Comparison of ENCODE assay signal across 27 cellular contexts in genomic region chr7:137753067-137753466, GRCh38.
A peak's percentile ranks its signal among the peaks of the same experiment; 100 is the strongest.
DNase-seq lines count a peak whose midpoint lies in the region; ATAC-seq and TF ChIP-seq lines count a peak whose summit lies in the region.
"Had no signal": no experiment of that assay in that cellular context is flagged by ENCODE, and none has a peak within 500 bp of the region (broad histone marks: within the 10 kb centered on the region; RNA-seq: fewer than 3 reads in every experiment).

No MANE protein-coding gene starts in this region.

- H3K4me3 Mint-ChIP-seq in brain, result peak overlapping the region; percentile 32 to 82 (median 72)
- peak overlapping the region; percentile 21 for H3K4me3 Mint-ChIP-seq in type B pancreatic cell
- H3K4me3 Mint-ChIP-seq: activated CD4-positive, alpha-beta T cell treated with anti-CD3 and anti-CD28 coated beads, Interleukin-2, amount 10 ng/mL, durations not matched to agents 7 days and 5 days; activated T-cell treated with anti-CD3 and anti-CD28 coated beads, Interleukin-2, amount 50 U/mL, for 24 hours; CD8-positive, alpha-beta memory T cell had no signal

- H3K4me1 Mint-ChIP-seq in brain (peaks cover 52% of the 10 kb centered on the region), type B pancreatic cell (ENCODE audit: unreplicated experiment) (peaks cover 39% of the 10 kb centered on the region)
- H3K4me1 Mint-ChIP-seq: activated CD4-positive, alpha-beta T cell treated with anti-CD3 and anti-CD28 coated beads, Interleukin-2, amount 10 ng/mL, durations not matched to agents 7 days and 5 days; CD8-positive, alpha-beta memory T cell had no signal

- H3K4me3 ChIP-seq in coronary artery, result no peak overlapping the region
- H3K4me3 ChIP-seq: gastroesophageal sphincter, left lung, psoas muscle, sigmoid colon, suprapubic skin had no signal

- no peak overlapping the region for H3K27ac ChIP-seq in coronary artery
- H3K27ac ChIP-seq: left lung, psoas muscle, suprapubic skin had no signal

- DNase-seq in NCI-H2107 treated with DMSO at 0.1 percent for 48 hours (lab: John Stamatoyannopoulos, UW; ENCODE audit: unreplicated experiment), result peak; percentile 33
- DNase-seq in NCI-H2107 (lab: John Stamatoyannopoulos, UW), result no peak
- peak; percentile 17 for DNase-seq in NCI-H146 treated with DMSO at 0.1 percent for 48 hours (lab: John Stamatoyannopoulos, UW; ENCODE audit: unreplicated experiment)
- DNase-seq in type B pancreatic cell (ENCODE audit: extremely low spot score, unreplicated experiment), result no peak
- no peak for DNase-seq in coronary artery (ENCODE audit: low spot score)
- DNase-seq: activated CD4-positive, alpha-beta T cell treated with anti-CD3 and anti-CD28 coated beads, Interleukin-2, amount 10 ng/mL, durations not matched to agents 7 days and 5 days; activated gamma-delta T cell; activated T-cell treated with anti-CD3 and anti-CD28 coated beads, Interleukin-2, amount 50 U/mL, for 24 hours; CD8-positive, alpha-beta memory T cell; GDM1; HCEC 1CT; naive B cell; NCI-H187; NCI-H226; occipital lobe; psoas muscle; SIG-M5; sigmoid colon; stimulated activated naive CD4-positive, alpha-beta T cell; T1000 had no signal

- ATAC-seq in GM19395 (IDR thresholded peaks at IDR 0.05; ENCODE audit: unreplicated experiment), result no peak
- no peak for ATAC-seq in HG03139 (IDR thresholded peaks at IDR 0.05; ENCODE audit: unreplicated experiment)
- ATAC-seq: gastroesophageal sphincter, left lung, Panc1, psoas muscle had no signal

- H3K36me3 Mint-ChIP-seq in brain (no peaks in the 10 kb centered on the region), type B pancreatic cell (no peaks in the 10 kb centered on the region)
- H3K36me3 Mint-ChIP-seq: CD8-positive, alpha-beta memory T cell; naive B cell had no signal

- no peaks in the 10 kb centered on the region for H3K9me3 Mint-ChIP-seq in brain
- no peaks in the 10 kb centered on the region for H3K9me3 Mint-ChIP-seq in type B pancreatic cell
- H3K9me3 Mint-ChIP-seq: activated CD4-positive, alpha-beta T cell treated with anti-CD3 and anti-CD28 coated beads, Interleukin-2, amount 10 ng/mL, durations not matched to agents 7 days and 5 days; activated T-cell treated with anti-CD3 and anti-CD28 coated beads, Interleukin-2, amount 50 U/mL, for 24 hours; naive B cell had no signal

- H3K27ac Mint-ChIP-seq in brain (peak overlapping the region in 4 of 5 experiments; percentile 59 to 91 (median 88)), type B pancreatic cell (no peak overlapping the region)
- H3K27ac Mint-ChIP-seq: activated CD4-positive, alpha-beta T cell treated with anti-CD3 and anti-CD28 coated beads, Interleukin-2, amount 10 ng/mL, durations not matched to agents 7 days and 5 days; activated T-cell treated with anti-CD3 and anti-CD28 coated beads, Interleukin-2, amount 50 U/mL, for 24 hours had no signal

- TF ChIP-seq CTCF in brain (conservative IDR thresholded peaks at IDR 0.05) (no peak), type B pancreatic cell (conservative IDR thresholded peaks at IDR 0.05) (no peak), coronary artery (IDR thresholded peaks at IDR 0.05) (no peak)

- peaks cover 14% of the 10 kb centered on the region for H3K27me3 Mint-ChIP-seq in brain
- H3K27me3 Mint-ChIP-seq in type B pancreatic cell, result peaks cover 50% of the 10 kb centered on the region

Comparison
In these comparisons a context has a peak if more than half of its experiments do, and no peak if none do; other contexts are left out.
1. DNase-seq: peak in NCI-H2107 treated with DMSO at 0.1 percent for 48 hours (single experiment) and NCI-H146 treated with DMSO at 0.1 percent for 48 hours (single experiment); none in NCI-H2107 (single experiment), type B pancreatic cell (single experiment) and coronary artery (single experiment).